9 cellular contexts compared by ENCODE assay signal in the genomic region with DNA sequence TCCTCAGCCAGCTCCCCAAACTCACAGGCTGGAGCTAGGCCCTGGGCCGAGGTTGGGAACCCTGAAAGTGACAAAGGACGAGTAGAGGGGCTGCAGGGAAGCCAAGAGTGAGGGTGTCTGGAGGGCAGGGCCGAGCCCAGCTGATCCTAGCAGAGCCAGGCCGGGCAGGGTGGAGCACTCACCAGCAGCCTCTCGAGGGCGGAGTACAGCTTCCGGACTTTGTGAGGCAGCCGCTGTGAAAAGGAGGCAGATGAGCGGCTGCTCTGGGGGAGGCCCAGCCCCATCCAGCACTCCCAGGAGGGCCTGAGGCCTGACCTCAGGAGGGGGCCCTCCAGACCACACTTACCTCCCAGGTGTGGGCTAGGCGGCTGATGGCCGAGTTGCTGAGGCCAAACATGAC. TPM values are rescaled to one million over a fixed set of nuclear protein-coding genes. Genes with fewer than 3 reads are reported as not detected.
DNase-seq lines count a peak whose midpoint lies in the region; ATAC-seq and TF ChIP-seq lines count a peak whose summit lies in the region.
"Had no signal": no experiment of that assay in that cellular context is flagged by ENCODE, and none has a peak within 500 bp of the region (broad histone marks: within the 10 kb centered on the region; RNA-seq: fewer than 3 reads in every experiment).

No MANE protein-coding gene starts in this region.

- H3K4me1 Mint-ChIP-seq in activated T-helper 17 cell treated with anti-CD3 and anti-CD28 coated beads, Interleukin-2, amount 50 U/mL, for 72 hours, result peaks cover 6% of the 10 kb centered on the region
- H3K4me1 Mint-ChIP-seq in stimulated activated effector memory CD8-positive, alpha-beta T cell treated with anti-CD3 and anti-CD28 coated beads, Interleukin-12 subunit alpha, Interleukin-12 subunit beta, amount 100 ng/mL, for 72 hours, result peaks cover 41% of the 10 kb centered on the region
- H3K4me1 Mint-ChIP-seq in activated T-cell treated with anti-CD3 and anti-CD28 coated beads, Interleukin-2, amount 50 U/mL, for 72 hours (ENCODE audit: low read depth), result peaks cover 24% of the 10 kb centered on the region

- DNase-seq in stimulated activated effector memory CD8-positive, alpha-beta T cell treated with anti-CD3 and anti-CD28 coated beads, Interleukin-12 subunit alpha, Interleukin-12 subunit beta, amount 100 ng/mL, for 72 hours (ENCODE audit: low spot score in 2 of 2), result no peak
- DNase-seq in PC-3 (no peak), GM19240 (ENCODE audit: insufficient read length, low spot score) (no peak), AML-193 (lab: John Stamatoyannopoulos, UW) (no peak)
- DNase-seq in activated T-cell treated with anti-CD3 and anti-CD28 coated beads, Interleukin-2, amount 50 U/mL, for 72 hours, result no peak
- DNase-seq: amniotic stem cell had no signal

- H3K4me3 Mint-ChIP-seq in activated T-helper 17 cell treated with anti-CD3 and anti-CD28 coated beads, Interleukin-2, amount 50 U/mL, for 72 hours, result peak overlapping the region; percentile 26
- peak overlapping the region; percentile 40 for H3K4me3 Mint-ChIP-seq in stimulated activated effector memory CD8-positive, alpha-beta T cell treated with anti-CD3 and anti-CD28 coated beads, Interleukin-12 subunit alpha, Interleukin-12 subunit beta, amount 100 ng/mL, for 72 hours
- H3K4me3 Mint-ChIP-seq in activated T-cell treated with anti-CD3 and anti-CD28 coated beads, Interleukin-2, amount 50 U/mL, for 72 hours, result no peak overlapping the region

- H3K36me3 ChIP-seq in PC-3 (ENCODE audit: low read depth, low read length), result no peaks in the 10 kb centered on the region

- H3K4me3 ChIP-seq in PC-3 (ENCODE audit: low read length), result no peak overlapping the region

- peak; percentile 58 for ATAC-seq in GM19328 (IDR thresholded peaks at IDR 0.05; ENCODE audit: unreplicated experiment)
- peak; percentile 63 for ATAC-seq in HG03025 (IDR thresholded peaks at IDR 0.05; ENCODE audit: low FRiP score, unreplicated experiment)
- no peak for ATAC-seq in activated T-helper 17 cell treated with anti-CD3 and anti-CD28 coated beads, Interleukin-2, amount 50 U/mL, for 72 hours (replicated peaks)
- ATAC-seq in stimulated activated effector memory CD8-positive, alpha-beta T cell treated with anti-CD3 and anti-CD28 coated beads, Interleukin-12 subunit alpha, Interleukin-12 subunit beta, amount 100 ng/mL, for 72 hours, result no peak
- ATAC-seq in PC-3, result no peak
- no peak for ATAC-seq in activated T-cell treated with anti-CD3 and anti-CD28 coated beads, Interleukin-2, amount 50 U/mL, for 72 hours (replicated peaks in 1 of 2)

- H3K27ac Mint-ChIP-seq in activated T-helper 17 cell treated with anti-CD3 and anti-CD28 coated beads, Interleukin-2, amount 50 U/mL, for 72 hours, result peak overlapping the region; percentile 6
- peak overlapping the region; percentile 81 for H3K27ac Mint-ChIP-seq in stimulated activated effector memory CD8-positive, alpha-beta T cell treated with anti-CD3 and anti-CD28 coated beads, Interleukin-12 subunit alpha, Interleukin-12 subunit beta, amount 100 ng/mL, for 72 hours
- no peak overlapping the region for H3K27ac Mint-ChIP-seq in activated T-cell treated with anti-CD3 and anti-CD28 coated beads, Interleukin-2, amount 50 U/mL, for 72 hours

- no peak overlapping the region for H2AFZ ChIP-seq in PC-3 (ENCODE audit: low read length)

- H3F3A ChIP-seq in PC-3 (ENCODE audit: low read length, unreplicated experiment), result no peaks in the 10 kb centered on the region

- H3K36me3 Mint-ChIP-seq in activated T-helper 17 cell treated with anti-CD3 and anti-CD28 coated beads, Interleukin-2, amount 50 U/mL, for 72 hours (ENCODE audit: low read depth), result no peaks in the 10 kb centered on the region
- H3K36me3 Mint-ChIP-seq in stimulated activated effector memory CD8-positive, alpha-beta T cell treated with anti-CD3 and anti-CD28 coated beads, Interleukin-12 subunit alpha, Interleukin-12 subunit beta, amount 100 ng/mL, for 72 hours, result peaks cover 6% of the 10 kb centered on the region
- H3K36me3 Mint-ChIP-seq in activated T-cell treated with anti-CD3 and anti-CD28 coated beads, Interleukin-2, amount 50 U/mL, for 72 hours (ENCODE audit: insufficient read depth in 2 of 2), result no peaks in the 10 kb centered on the region

- no peak overlapping the region for H3K4me2 ChIP-seq in PC-3 (ENCODE audit: low read length)

- CTCF ChIA-PET in PC-3 (lab: Charles Lee), result interaction anchor here (0.5 to 1.8 kb wide), 3 partner anchors 38 to 99 kb away, joined by 3 to 5 read pairs (median 4); no protein-coding TSS in a partner anchor

- H4K20me1 ChIP-seq in PC-3 (ENCODE audit: low read length), result no peaks in the 10 kb centered on the region

- POLR2A ChIA-PET in PC-3 (lab: Charles Lee; ENCODE audit: unreplicated experiment), result no interaction called here

- TF ChIP-seq CTCF in PC-3 (conservative IDR thresholded peaks at IDR 0.05; ENCODE audit: low read depth, low read length), result no peak

- H3K9me3 ChIP-seq in PC-3 (ENCODE audit: low read length), result no peaks in the 10 kb centered on the region

- H3K9me2 ChIP-seq in PC-3 (replicated peaks; ENCODE audit: low read length), result no peaks in the 10 kb centered on the region

- H3K9ac ChIP-seq in PC-3 (ENCODE audit: low read length), result no peak overlapping the region

- no peaks in the 10 kb centered on the region for H3K27me3 ChIP-seq in PC-3 (ENCODE audit: low read length)

- no TSS peak for BruUV-seq in PC-3 (replicated peaks; lab: Mats Ljungman, UMichigan)

- no peaks in the 10 kb centered on the region for H3K27me3 Mint-ChIP-seq in activated T-helper 17 cell treated with anti-CD3 and anti-CD28 coated beads, Interleukin-2, amount 50 U/mL, for 72 hours
- H3K27me3 Mint-ChIP-seq in activated T-cell treated with anti-CD3 and anti-CD28 coated beads, Interleukin-2, amount 50 U/mL, for 72 hours (ENCODE audit: low read depth), result peaks cover 6% of the 10 kb centered on the region

- peaks cover 13% of the 10 kb centered on the region; the same call in 1 of the 2 replicates for H3K4me1 ChIP-seq in PC-3 (ENCODE audit: insufficient read depth, low read length)

- H3K9me3 Mint-ChIP-seq in activated T-helper 17 cell treated with anti-CD3 and anti-CD28 coated beads, Interleukin-2, amount 50 U/mL, for 72 hours, result no peaks in the 10 kb centered on the region
- H3K9me3 Mint-ChIP-seq in stimulated activated effector memory CD8-positive, alpha-beta T cell treated with anti-CD3 and anti-CD28 coated beads, Interleukin-12 subunit alpha, Interleukin-12 subunit beta, amount 100 ng/mL, for 72 hours, result no peaks in the 10 kb centered on the region
- no peaks in the 10 kb centered on the region for H3K9me3 Mint-ChIP-seq in activated T-cell treated with anti-CD3 and anti-CD28 coated beads, Interleukin-2, amount 50 U/mL, for 72 hours

- H3K27ac ChIP-seq in PC-3 (ENCODE audit: low read length), result no peak overlapping the region

- H3K79me2 ChIP-seq in PC-3 (ENCODE audit: low read length), result no peaks in the 10 kb centered on the region

- intact Hi-C loops in PC-3 (cut with micrococcal nuclease), result no loop called here

RNA-seq across cellular contexts. Expression of a gene that starts 14.7 kb away (rescaled TPM):
- under 1 TPM in 1 of 2 donors, not detected in 1; 0.16 TPM for total RNA-seq in activated T-helper 17 cell treated with anti-CD3 and anti-CD28 coated beads, Interleukin-2, amount 50 U/mL, for 72 hours
- not detected in 2 replicates for total RNA-seq in PC-3 (2014; rRNA removed)
- total RNA-seq in activated T-cell treated with anti-CD3 and anti-CD28 coated beads, Interleukin-2, amount 50 U/mL, for 72 hours, result under 1 TPM; 0.26 to 0.44 TPM

RNA-seq across cellular contexts. Expression of a gene that starts 18.7 kb away (rescaled TPM):
- total RNA-seq in activated T-helper 17 cell treated with anti-CD3 and anti-CD28 coated beads, Interleukin-2, amount 50 U/mL, for 72 hours, result 1 to 10 TPM; 1.4 to 8.4 TPM
- 6.7 and 9.3 TPM in 2 replicates for total RNA-seq in PC-3 (2014; rRNA removed)
- 1 to 10 TPM in 1 of 2 donors, under 1 TPM in 1; 0.62 to 1.4 TPM for total RNA-seq in activated T-cell treated with anti-CD3 and anti-CD28 coated beads, Interleukin-2, amount 50 U/mL, for 72 hours

RNA-seq across cellular contexts. Expression of a gene that starts 33.1 kb away (rescaled TPM):
- 1 to 10 TPM; 6.7 to 8.2 TPM for total RNA-seq in activated T-helper 17 cell treated with anti-CD3 and anti-CD28 coated beads, Interleukin-2, amount 50 U/mL, for 72 hours
- total RNA-seq in PC-3 (2014; rRNA removed), result 21.4 and 22.3 TPM in 2 replicates
- 10 to 100 TPM; 14.6 to 15.2 TPM for total RNA-seq in activated T-cell treated with anti-CD3 and anti-CD28 coated beads, Interleukin-2, amount 50 U/mL, for 72 hours

RNA-seq across cellular contexts. Expression of a gene that starts 34.1 kb away (rescaled TPM):
- total RNA-seq in activated T-helper 17 cell treated with anti-CD3 and anti-CD28 coated beads, Interleukin-2, amount 50 U/mL, for 72 hours, result 10 to 100 TPM; 33.3 to 44.0 TPM
- total RNA-seq in PC-3 (2014; rRNA removed), result 20.3 and 22.1 TPM in 2 replicates
- 10 to 100 TPM; 34.4 to 36.0 TPM for total RNA-seq in activated T-cell treated with anti-CD3 and anti-CD28 coated beads, Interleukin-2, amount 50 U/mL, for 72 hours

Comparison
In these comparisons a context has a peak if more than half of its experiments do, and no peak if none do; other contexts are left out.
1. ATAC-seq: peak in GM19328 (single experiment) and HG03025 (single experiment); none in activated T-helper 17 cell treated with anti-CD3 and anti-CD28 coated beads, Interleukin-2, amount 50 U/mL, for 72 hours (single experiment), stimulated activated effector memory CD8-positive, alpha-beta T cell treated with anti-CD3 and anti-CD28 coated beads, Interleukin-12 subunit alpha, Interleukin-12 subunit beta, amount 100 ng/mL, for 72 hours (single experiment), PC-3 (single experiment) and activated T-cell treated with anti-CD3 and anti-CD28 coated beads, Interleukin-2, amount 50 U/mL, for 72 hours (0 of 2).
2. H3K4me3 Mint-ChIP-seq: peak in activated T-helper 17 cell treated with anti-CD3 and anti-CD28 coated beads, Interleukin-2, amount 50 U/mL, for 72 hours (single experiment) and stimulated activated effector memory CD8-positive, alpha-beta T cell treated with anti-CD3 and anti-CD28 coated beads, Interleukin-12 subunit alpha, Interleukin-12 subunit beta, amount 100 ng/mL, for 72 hours (single experiment); none in activated T-cell treated with anti-CD3 and anti-CD28 coated beads, Interleukin-2, amount 50 U/mL, for 72 hours (0 of 2).